In the genomic region with DNA sequence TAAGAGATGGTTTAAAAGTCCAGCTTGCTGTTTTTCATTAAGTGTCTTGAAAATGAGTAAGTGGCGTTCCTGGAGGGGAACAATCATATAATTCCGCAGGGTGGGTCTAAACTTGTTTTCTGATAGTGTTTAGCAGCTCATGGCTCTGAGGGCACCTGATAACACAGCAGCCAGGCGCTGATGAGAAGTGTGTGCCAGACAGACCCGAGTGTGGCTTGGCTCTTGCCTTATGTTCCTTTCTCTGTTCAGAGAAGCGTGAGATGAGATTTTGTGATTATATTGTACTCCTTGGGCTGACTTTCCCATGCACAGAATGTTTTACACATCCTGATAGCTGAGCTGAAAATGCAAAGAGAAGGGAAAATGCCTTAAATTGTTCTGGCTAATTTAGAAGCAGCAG, we compare ENCODE assay signal across 12 cellular contexts.
DNase-seq lines count a peak whose midpoint lies in the region; ATAC-seq and TF ChIP-seq lines count a peak whose summit lies in the region.
"Had no signal": no experiment of that assay in that cellular context is flagged by ENCODE, and none has a peak within 500 bp of the region (broad histone marks: within the 10 kb centered on the region; RNA-seq: fewer than 3 reads in every experiment).

No MANE protein-coding gene starts in this region.

- TF ChIP-seq RAD21 in IMR-90 (IDR thresholded peaks at IDR 0.05; ENCODE audit: low read length) = no peak

- H2AK9ac ChIP-seq in IMR-90 (replicated peaks; ENCODE audit: low read depth, low read length, poor library complexity) = no peak overlapping the region

- no peak overlapping the region for H3K27ac ChIP-seq in IMR-90 (ENCODE audit: insufficient read depth, low read length)
- peak overlapping the region; percentile 14 to 20 for H3K27ac ChIP-seq in ascending aorta

- H4K91ac ChIP-seq in IMR-90 (ENCODE audit: insufficient read depth, low read depth, low read length) = no peak overlapping the region

- H4K8ac ChIP-seq in IMR-90 (ENCODE audit: low read depth in 2 of 2, low read length in 2 of 2) = no peak overlapping the region

- peaks cover 94% of the 10 kb centered on the region for H4K20me1 ChIP-seq in IMR-90 (ENCODE audit: insufficient read depth, low read length)

- intact Hi-C loops in IMR-90 (cut with micrococcal nuclease) (no loop called here), ascending aorta (cut with DNase I) (no loop called here), left cardiac atrium (cut with DNase I) (no loop called here), sciatic nerve (cut with DNase I) (no loop called here)

- no peak overlapping the region for H3K4ac ChIP-seq in IMR-90 (ENCODE audit: low read depth, low read length)

- TF ChIP-seq POLR2A in IMR-90 (IDR thresholded peaks at IDR 0.05; ENCODE audit: low read depth, low read length) = no peak

- H3K27me3 ChIP-seq in IMR-90 (ENCODE audit: control insufficient read depth, insufficient read depth, low read length) = no peaks in the 10 kb centered on the region
- no peaks in the 10 kb centered on the region for H3K27me3 ChIP-seq in ascending aorta

- H4K5ac ChIP-seq in IMR-90 (ENCODE audit: low read depth, low read length) = no peak overlapping the region

- H3K4me1 ChIP-seq in IMR-90 (ENCODE audit: control insufficient read depth, insufficient read depth, low read length) = peaks cover 48% of the 10 kb centered on the region
- H3K4me1 ChIP-seq in ascending aorta = peaks cover 0 to 5% of the 10 kb centered on the region in 2 donors

- WGBS in IMR-90 (ENCODE audit: extremely low coverage in 2 of 2, insufficient read length in 1 of 2), 2 experiments = no CpG with 5 or more reads among the region's 5 CpGs

- no peak overlapping the region for H3K4me2 ChIP-seq in IMR-90 (ENCODE audit: low read depth, low read length)

- H3K36me3 ChIP-seq in IMR-90 (ENCODE audit: control insufficient read depth, insufficient read depth, low read length) (peaks cover 58% of the 10 kb centered on the region), ascending aorta (peaks cover 0 to 28% of the 10 kb centered on the region in 2 donors)

- dilution Hi-C loops in IMR-90 (cut with HindIII; ENCODE audit: low sequenced_read_pairs, unreplicated experiment) = no loop called here

- H3K56ac ChIP-seq in IMR-90 (ENCODE audit: extremely low read depth, insufficient read depth, low read length) = no peak overlapping the region

- CTCF ChIA-PET in IMR-90 (lab: Yijun Ruan, JAX) = no interaction called here

- H2AK5ac ChIP-seq in IMR-90 (ENCODE audit: low read depth, low read length) = no peak overlapping the region

- TF ChIP-seq CTCF in IMR-90 (conservative IDR thresholded peaks at IDR 0.05; ENCODE audit: low read depth, low read length) = no peak
- TF ChIP-seq CTCF in ascending aorta (IDR thresholded peaks at IDR 0.05) = no peak
- no peak for TF ChIP-seq CTCF in foreskin fibroblast (IDR thresholded peaks at IDR 0.05; ENCODE audit: low read depth, low read length)

- H3K4me3 ChIP-seq in IMR-90 (ENCODE audit: insufficient read depth, low read depth, low read length) = no peak overlapping the region
- no peak overlapping the region for H3K4me3 ChIP-seq in ascending aorta
- H3K4me3 ChIP-seq in foreskin fibroblast (ENCODE audit: low read depth in 1 of 2, low read length in 2 of 2) = no peak overlapping the region

- ATAC-seq in IMR-90 (ENCODE audit: low read depth) (no peak), left cardiac atrium (peak; percentile 69 to 79), sciatic nerve (peak; percentile 11), GM19395 (IDR thresholded peaks at IDR 0.05; ENCODE audit: unreplicated experiment) (no peak)
- ATAC-seq: activated CD8-positive, alpha-beta memory T cell treated with anti-CD3 and anti-CD28 coated beads, Interleukin-2, amount 10 ng/mL, durations not matched to agents 7 days and 5 days had no signal

- DNase-seq in IMR-90 (no peak), ascending aorta (ENCODE audit: low spot score in 2 of 2) (no peak), left cardiac atrium (peak; percentile 45), sciatic nerve (ENCODE audit: low spot score) (no peak), foreskin fibroblast (no peak)
- DNase-seq in activated CD4-positive, CD25-positive, alpha-beta regulatory T cell (lab: John Stamatoyannopoulos, UW) = no peak
- DNase-seq: activated CD8-positive, alpha-beta memory T cell treated with anti-CD3 and anti-CD28 coated beads, Interleukin-2, amount 10 ng/mL, durations not matched to agents 7 days and 5 days; immature natural killer cell; NCI-H82; SHP77; stimulated activated naive CD4-positive, alpha-beta T cell had no signal

- H3K9me1 ChIP-seq in IMR-90 (ENCODE audit: insufficient read depth, low read length) = peaks cover 38% of the 10 kb centered on the region

- no peaks in the 10 kb centered on the region for H3K9me3 ChIP-seq in IMR-90 (ENCODE audit: control insufficient read depth, insufficient read depth, low read length)
- no peaks in the 10 kb centered on the region for H3K9me3 ChIP-seq in ascending aorta

- no peak overlapping the region for H3K14ac ChIP-seq in IMR-90 (replicated peaks; ENCODE audit: low read depth, low read length)

- no TSS peak for BruUV-seq in IMR-90 (replicated peaks; lab: Mats Ljungman, UMichigan)

- no peak overlapping the region for H3K9ac ChIP-seq in IMR-90 (ENCODE audit: low read depth, low read length)

- in situ Hi-C loops in IMR-90 (cut with MboI; ENCODE audit: low sequenced_read_pairs) = no loop called here

- H2BK15ac ChIP-seq in IMR-90 (ENCODE audit: low read depth, low read length) = no peak overlapping the region

- H2AFZ ChIP-seq in IMR-90 (replicated peaks; ENCODE audit: low read length, poor library complexity) = no peak overlapping the region

- no peak overlapping the region for H3K18ac ChIP-seq in IMR-90 (ENCODE audit: low read depth, low read length)

- H2BK120ac ChIP-seq in IMR-90 (ENCODE audit: low read depth, low read length) = no peak overlapping the region

- POLR2A ChIA-PET in IMR-90 (lab: Charles Lee; ENCODE audit: unreplicated experiment) = no interaction called here

- peaks cover 42 to 92% of the 10 kb centered on the region in 2 experiments for H3K79me1 ChIP-seq in IMR-90 (ENCODE audit: low read depth in 1 of 2, low read length in 2 of 2)

- H2BK5ac ChIP-seq in IMR-90 (ENCODE audit: low read depth, low read length, poor library complexity, severe bottlenecking) = no peak overlapping the region

- H3K23ac ChIP-seq in IMR-90 (ENCODE audit: low read depth, low read length) = peak overlapping the region; percentile 1; the same call in 1 of the 2 replicates

- H2BK20ac ChIP-seq in IMR-90 (ENCODE audit: low read depth, low read length) = no peak overlapping the region

TF ChIP-seq in IMR-90, 13 proteins besides CTCF, POLR2A, EP300 and RAD21:
- TF ChIP-seq RCOR1 (IDR thresholded peaks at IDR 0.05; ENCODE audit: insufficient replicate concordance, low read length) = no peak
- TF ChIP-seq MAFK (IDR thresholded peaks at IDR 0.05; ENCODE audit: low read depth, low read length) = no peak
- TF ChIP-seq MAZ (IDR thresholded peaks at IDR 0.05; ENCODE audit: borderline replicate concordance, low read depth, low read length) = no peak
- TF ChIP-seq, protein P1, sequence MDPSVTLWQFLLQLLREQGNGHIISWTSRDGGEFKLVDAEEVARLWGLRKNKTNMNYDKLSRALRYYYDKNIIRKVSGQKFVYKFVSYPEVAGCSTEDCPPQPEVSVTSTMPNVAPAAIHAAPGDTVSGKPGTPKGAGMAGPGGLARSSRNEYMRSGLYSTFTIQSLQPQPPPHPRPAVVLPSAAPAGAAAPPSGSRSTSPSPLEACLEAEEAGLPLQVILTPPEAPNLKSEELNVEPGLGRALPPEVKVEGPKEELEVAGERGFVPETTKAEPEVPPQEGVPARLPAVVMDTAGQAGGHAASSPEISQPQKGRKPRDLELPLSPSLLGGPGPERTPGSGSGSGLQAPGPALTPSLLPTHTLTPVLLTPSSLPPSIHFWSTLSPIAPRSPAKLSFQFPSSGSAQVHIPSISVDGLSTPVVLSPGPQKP (IDR thresholded peaks at IDR 0.05; ENCODE audit: borderline replicate concordance, low read depth, low read length) = no peak
- no peak for TF ChIP-seq FOS (IDR thresholded peaks at IDR 0.05; ENCODE audit: low read depth, low read length)
- TF ChIP-seq, protein P2, sequence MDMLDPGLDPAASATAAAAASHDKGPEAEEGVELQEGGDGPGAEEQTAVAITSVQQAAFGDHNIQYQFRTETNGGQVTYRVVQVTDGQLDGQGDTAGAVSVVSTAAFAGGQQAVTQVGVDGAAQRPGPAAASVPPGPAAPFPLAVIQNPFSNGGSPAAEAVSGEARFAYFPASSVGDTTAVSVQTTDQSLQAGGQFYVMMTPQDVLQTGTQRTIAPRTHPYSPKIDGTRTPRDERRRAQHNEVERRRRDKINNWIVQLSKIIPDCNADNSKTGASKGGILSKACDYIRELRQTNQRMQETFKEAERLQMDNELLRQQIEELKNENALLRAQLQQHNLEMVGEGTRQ (IDR thresholded peaks at IDR 0.05; ENCODE audit: low read depth, low read length) = no peak
- TF ChIP-seq NFE2L2 (IDR thresholded peaks at IDR 0.05; ENCODE audit: low read depth, low read length) = no peak
- TF ChIP-seq MXI1 (IDR thresholded peaks at IDR 0.05; ENCODE audit: borderline replicate concordance, low read depth, low read length) = no peak
- no peak for TF ChIP-seq BHLHE40 (IDR thresholded peaks at IDR 0.05; ENCODE audit: low read depth, low read length)
- no peak for TF ChIP-seq CEBPB (IDR thresholded peaks at IDR 0.05; ENCODE audit: low read depth, low read length)
TF ChIP-seq in IMR-90: peak in this region for 0.

Comparison
In these comparisons a context has a peak if more than half of its experiments do, and no peak if none do; other contexts are left out.
1. ATAC-seq: peak in left cardiac atrium (2 of 2) and sciatic nerve (single experiment); none in IMR-90 (single experiment) and GM19395 (single experiment).